ENCODE assay signal across 25 cellular contexts in genomic region chr19:45395524-45396388, GRCh38. TPM values are rescaled to one million over a fixed set of nuclear protein-coding genes. Genes with fewer than 3 reads are reported as not detected.
DNase-seq lines count a peak whose midpoint lies in the region; ATAC-seq and TF ChIP-seq lines count a peak whose summit lies in the region.
"Had no signal": no experiment of that assay in that cellular context is flagged by ENCODE, and none has a peak within 500 bp of the region (broad histone marks: within the 10 kb centered on the region; RNA-seq: fewer than 3 reads in every experiment).

No MANE protein-coding gene starts in this region.

- intact Hi-C loops in Right ventricle myocardium superior (cut with DNase I) = no loop called here
- intact Hi-C loops in left ventricle myocardium superior (cut with micrococcal nuclease) = no loop called here

- H3K27me3 ChIP-seq in HAP-1 (ENCODE audit: low read depth) = no peaks in the 10 kb centered on the region
- H3K27me3 ChIP-seq: Peyer's patch, thyroid gland had no signal

- H3K27ac Mint-ChIP-seq in stimulated activated effector memory CD8-positive, alpha-beta T cell treated with anti-CD3 and anti-CD28 coated beads, Interleukin-12 subunit alpha, Interleukin-12 subunit beta, amount 100 ng/mL, for 72 hours = no peak overlapping the region
- H3K27ac Mint-ChIP-seq: CD8-positive, alpha-beta memory T cell; effector memory CD8-positive, alpha-beta T cell had no signal

- H3K4me1 ChIP-seq in HAP-1 = no peaks in the 10 kb centered on the region; the same call in 1 of the 2 replicates

- H3K4me1 Mint-ChIP-seq in stimulated activated effector memory CD8-positive, alpha-beta T cell treated with anti-CD3 and anti-CD28 coated beads, Interleukin-12 subunit alpha, Interleukin-12 subunit beta, amount 100 ng/mL, for 72 hours = peaks cover 16% of the 10 kb centered on the region

- TF ChIP-seq CTCF in choroid plexus epithelial cell (conservative IDR thresholded peaks at IDR 0.05; ENCODE audit: low read depth, low read length) = peak; percentile 8

- DNase-seq in Right ventricle myocardium superior (peak; percentile 32), left ventricle myocardium superior (no peak), choroid plexus epithelial cell (ENCODE audit: low read depth) (no peak), iPS-NIHi11 (ENCODE audit: low spot score) (peak; percentile 74), amygdala (lab: John Stamatoyannopoulos, UW) (no peak), HAP-1 (ENCODE audit: low spot score in 2 of 2) (no peak), NCI-H446 treated with DMSO at 0.1 percent for 48 hours (lab: John Stamatoyannopoulos, UW) (no peak)
- no peak for DNase-seq in stimulated activated effector memory CD8-positive, alpha-beta T cell treated with anti-CD3 and anti-CD28 coated beads, Interleukin-12 subunit alpha, Interleukin-12 subunit beta, amount 100 ng/mL, for 72 hours (ENCODE audit: low spot score in 2 of 2)
- DNase-seq: activated CD4-positive, alpha-beta T cell treated with anti-CD3 and anti-CD28 coated beads, Interleukin-2, amount 50 U/mL, for 4 hours; activated effector memory CD4-positive, alpha-beta T cell treated with anti-CD3 and anti-CD28 coated beads, Interleukin-2, amount 50 U/mL, for 16 hours; CD8-positive, alpha-beta memory T cell; DMS153; effector memory CD8-positive, alpha-beta T cell; GOT3; lower lobe of right lung; NCI-H1417; NCI-H446; Peyer's patch; stimulated activated CD4-positive, alpha-beta T cell treated with anti-CD3 and anti-CD28 coated beads, Interleukin-1b, Interleukin-23, amount 100 ng/mL, for 48 hours; stimulated activated naive CD4-positive, alpha-beta T cell treated with Interleukin-2 at 50 U/mL for 16 hours; thyroid gland had no signal

- H3K36me3 ChIP-seq in HAP-1 (replicated peaks) = no peaks in the 10 kb centered on the region

- H3K4me3 ChIP-seq in choroid plexus epithelial cell (ENCODE audit: low read depth, low read length) = no peak overlapping the region
- H3K4me3 ChIP-seq in HAP-1 = no peak overlapping the region
- H3K4me3 ChIP-seq: lower lobe of right lung, Peyer's patch, SK-N-MC, thyroid gland had no signal

- H3K4me3 Mint-ChIP-seq in stimulated activated effector memory CD8-positive, alpha-beta T cell treated with anti-CD3 and anti-CD28 coated beads, Interleukin-12 subunit alpha, Interleukin-12 subunit beta, amount 100 ng/mL, for 72 hours = no peak overlapping the region
- H3K4me3 Mint-ChIP-seq: CD8-positive, alpha-beta memory T cell; effector memory CD8-positive, alpha-beta T cell had no signal

- ATAC-seq in Right ventricle myocardium superior (ENCODE audit: poor library complexity) (no peak), left ventricle myocardium superior (no peak)
- no peak for ATAC-seq in stimulated activated effector memory CD8-positive, alpha-beta T cell treated with anti-CD3 and anti-CD28 coated beads, Interleukin-12 subunit alpha, Interleukin-12 subunit beta, amount 100 ng/mL, for 72 hours
- ATAC-seq: effector memory CD8-positive, alpha-beta T cell; lower lobe of right lung had no signal

- H3K36me3 Mint-ChIP-seq in stimulated activated effector memory CD8-positive, alpha-beta T cell treated with anti-CD3 and anti-CD28 coated beads, Interleukin-12 subunit alpha, Interleukin-12 subunit beta, amount 100 ng/mL, for 72 hours = peaks cover 9% of the 10 kb centered on the region

- in situ Hi-C loops in HAP-1 (cut with MboI; ENCODE audit: low sequenced_read_pairs) = no loop called here

- no peaks in the 10 kb centered on the region for H3K9me3 Mint-ChIP-seq in stimulated activated effector memory CD8-positive, alpha-beta T cell treated with anti-CD3 and anti-CD28 coated beads, Interleukin-12 subunit alpha, Interleukin-12 subunit beta, amount 100 ng/mL, for 72 hours
- H3K9me3 Mint-ChIP-seq: CD8-positive, alpha-beta memory T cell; effector memory CD8-positive, alpha-beta T cell had no signal

- H3K9me3 ChIP-seq in HAP-1 = no peaks in the 10 kb centered on the region
- H3K9me3 ChIP-seq: lower lobe of right lung, Peyer's patch, thyroid gland had no signal

RNA-seq across cellular contexts. Expression of gene PPP1R13L, which starts 9.1 kb away (rescaled TPM):
- total RNA-seq in Right ventricle myocardium superior = 207 TPM
- 222 TPM for total RNA-seq in left ventricle myocardium superior
- total RNA-seq: skeletal muscle tissue had no signal

RNA-seq across cellular contexts. Expression of gene POLR1G, which starts 10.7 kb away (rescaled TPM):
- 7.7 TPM for total RNA-seq in Right ventricle myocardium superior
- 7.0 TPM for total RNA-seq in left ventricle myocardium superior

RNA-seq across cellular contexts. Expression of gene ERCC2, which starts 25.4 kb away (rescaled TPM):
- 11.2 TPM for total RNA-seq in Right ventricle myocardium superior
- total RNA-seq in left ventricle myocardium superior = 9.9 TPM

RNA-seq across cellular contexts. Expression of gene ERCC1, which starts 28.0 kb away (rescaled TPM):
- total RNA-seq in Right ventricle myocardium superior = 163 TPM
- 150 TPM for total RNA-seq in left ventricle myocardium superior

RNA-seq across cellular contexts. Expression of gene KLC3, which starts 55.2 kb away (rescaled TPM):
- total RNA-seq in Right ventricle myocardium superior (not detected), left ventricle myocardium superior (not detected)
- total RNA-seq: CD8-positive, alpha-beta memory T cell; glomerular endothelial cell; Peyer's patch; T-helper 2 cell treated with Interferon-gamma antibody and Interleukin-4, amounts not matched to agents 100 ng/mL and 5 ng/mL, for 36 hours had no signal

Comparison
In these comparisons a context has a peak if more than half of its experiments do, and no peak if none do; other contexts are left out.
1. DNase-seq: peak in Right ventricle myocardium superior (single experiment) and iPS-NIHi11 (single experiment); none in left ventricle myocardium superior (single experiment), choroid plexus epithelial cell (single experiment), stimulated activated effector memory CD8-positive, alpha-beta T cell treated with anti-CD3 and anti-CD28 coated beads, Interleukin-12 subunit alpha, Interleukin-12 subunit beta, amount 100 ng/mL, for 72 hours (0 of 2), amygdala (0 of 56), HAP-1 (0 of 2) and NCI-H446 treated with DMSO at 0.1 percent for 48 hours (single experiment).